ENCODE assay signal across 13 cellular contexts in the genomic region with DNA sequence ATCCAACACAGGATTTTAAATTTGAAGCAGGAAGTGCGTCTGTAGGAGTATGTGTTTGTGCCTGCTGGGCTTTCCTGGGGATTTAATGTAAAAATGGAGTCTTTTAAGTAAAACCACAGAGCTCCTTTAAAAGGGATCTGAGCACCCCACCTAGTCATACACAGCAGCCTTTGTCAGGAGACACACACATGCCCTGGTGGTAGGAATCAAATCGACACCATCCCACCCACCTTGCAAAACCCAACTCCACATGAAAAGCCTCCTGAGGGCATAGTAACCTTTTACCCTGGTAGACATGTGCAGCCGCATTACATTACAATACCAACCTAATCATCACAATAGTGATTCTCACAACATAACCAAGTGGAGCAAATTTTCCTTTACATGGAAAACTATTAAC. TPM values are rescaled to one million over a fixed set of nuclear protein-coding genes. Genes with fewer than 3 reads are reported as not detected.
DNase-seq lines count a peak whose midpoint lies in the region; ATAC-seq, FAIRE-seq and TF ChIP-seq lines count a peak whose summit lies in the region.
"Had no signal": no experiment of that assay in that cellular context is flagged by ENCODE, and none has a peak within 500 bp of the region (broad histone marks: within the 10 kb centered on the region; RNA-seq: fewer than 3 reads in every experiment).

No MANE protein-coding gene starts in this region.

- H3K4me3 ChIP-seq in H1 (ENCODE audit: extremely low read depth in 1 of 4, insufficient read depth in 2 of 4, low read depth in 3 of 4, low read length in 4 of 4) (peak overlapping the region in 2 of 4 experiments; percentile 7 to 37; a peak in 3 of 8 replicates), MG63 (no peak overlapping the region)
- H3K4me3 ChIP-seq: adrenal gland, thyroid gland had no signal

- no peak overlapping the region for H2BK120ac ChIP-seq in H1 (replicated peaks; ENCODE audit: low read depth, low read length)

- no peak overlapping the region for H3K4me3 Mint-ChIP-seq in activated CD4-positive, alpha-beta T cell treated with anti-CD3 and anti-CD28 coated beads, Interleukin-2, amount 10 ng/mL, durations not matched to agents 24 days and 14 days

- H2AK5ac ChIP-seq in H1 (ENCODE audit: low read depth, low read length), result no peak overlapping the region

- peak overlapping the region; percentile 36; the same call in 1 of the 2 replicates for H3K27ac ChIP-seq in H1 (ENCODE audit: low read depth, low read length)
- H3K27ac ChIP-seq: adrenal gland, thyroid gland, WERI-Rb-1 had no signal

- H3K36me3 ChIP-seq in H1 (ENCODE audit: control insufficient read depth in 2 of 4, insufficient read depth in 4 of 4, low read length in 3 of 4) (peaks cover 0 to 6% (median 2%) of the 10 kb centered on the region in 4 experiments; a peak in 3 of 8 replicates), MG63 (peaks cover 6% of the 10 kb centered on the region; the same call in 1 of the 2 replicates)
- H3K36me3 ChIP-seq: adrenal gland, thyroid gland had no signal

- no peak overlapping the region for H2BK20ac ChIP-seq in H1 (ENCODE audit: low read length)

- no peak overlapping the region for H4K5ac ChIP-seq in H1 (ENCODE audit: insufficient read length, low read depth, low read length)

- peak; percentile 28 to 32 for TF ChIP-seq RAD21 in H1 (IDR thresholded peaks at IDR 0.05 in 1 of 2, conservative IDR thresholded peaks at IDR 0.05 in 1 of 2; ENCODE audit: low read depth in 2 of 2, low read length in 2 of 2)

- peaks cover 0 to 1% (median 0%) of the 10 kb centered on the region in 4 experiments; a peak in 1 of 7 replicates for H3K27me3 ChIP-seq in H1 (replicated peaks in 1 of 4; ENCODE audit: control insufficient read depth in 3 of 4, extremely low read depth in 1 of 4, insufficient read depth in 3 of 4, low read length in 3 of 4)
- no peaks in the 10 kb centered on the region for H3K27me3 ChIP-seq in MG63
- H3K27me3 ChIP-seq: adrenal gland, thyroid gland had no signal

- no peak overlapping the region for H3K18ac ChIP-seq in H1 (ENCODE audit: extremely low read depth, low read length)

- intact Hi-C loops in activated CD4-positive, alpha-beta T cell treated with anti-CD3 and anti-CD28 coated beads, Interleukin-2, amount 10 ng/mL, durations not matched to agents 24 days and 14 days (cut with micrococcal nuclease), result no loop called here

- no peak for TF ChIP-seq EP300 in H1 (IDR thresholded peaks at IDR 0.05; ENCODE audit: borderline replicate concordance in 1 of 2, low read depth in 2 of 2, low read length in 2 of 2)

- H3K23ac ChIP-seq in H1 (ENCODE audit: insufficient read length), result no peak overlapping the region

- peaks cover 25% of the 10 kb centered on the region for H3K36me3 Mint-ChIP-seq in activated CD4-positive, alpha-beta T cell treated with anti-CD3 and anti-CD28 coated beads, Interleukin-2, amount 10 ng/mL, durations not matched to agents 24 days and 14 days (ENCODE audit: low read depth)

- CTCF ChIA-PET in H1 (lab: Charles Lee; ENCODE audit: partially characterized antibody), result interaction anchor here (0.7 to 1.6 kb wide), 12 partner anchors 9 to 159 kb away, joined by 3 to 11 read pairs (median 3); no protein-coding TSS in a partner anchor

- no peak overlapping the region for H3K14ac ChIP-seq in H1 (ENCODE audit: insufficient read length)

- no peaks in the 10 kb centered on the region for H3K23me2 ChIP-seq in H1 (ENCODE audit: low read depth, low read length)

- no peak overlapping the region for H2BK15ac ChIP-seq in H1 (ENCODE audit: low read length)

- DNase-seq in activated CD4-positive, alpha-beta T cell treated with anti-CD3 and anti-CD28 coated beads, Interleukin-2, amount 10 ng/mL, durations not matched to agents 24 days and 14 days, result no peak
- DNase-seq in activated CD4-positive, alpha-beta T cell treated with anti-CD3 and anti-CD28 coated beads for 4 hours, result no peak
- DNase-seq in KBM-7, result peak; percentile 46
- DNase-seq in H1 (ENCODE audit: low read depth in 1 of 2, low spot score in 2 of 2), result peak in 1 of 2 experiments; percentile 60
- peak; percentile 32 for DNase-seq in renal cortical epithelial cell (ENCODE audit: low read depth)
- DNase-seq in 8988T, result no peak
- no peak for DNase-seq in MG63
- DNase-seq: adrenal gland; effector CD4-positive, alpha-beta T cell; Right ventricle myocardium superior; thyroid gland; WERI-Rb-1 had no signal

- no peak overlapping the region for H3K9ac ChIP-seq in H1 (replicated peaks in 1 of 4; ENCODE audit: extremely low read depth in 1 of 4, low read depth in 3 of 4, low read length in 3 of 4)

- H3K27ac Mint-ChIP-seq in activated CD4-positive, alpha-beta T cell treated with anti-CD3 and anti-CD28 coated beads, Interleukin-2, amount 10 ng/mL, durations not matched to agents 24 days and 14 days, result peak overlapping the region; percentile 4

- FAIRE-seq in H1 (lab: Jason Lieb, UNC), result peak; percentile 95

- ATAC-seq in HG02840 (IDR thresholded peaks at IDR 0.05; ENCODE audit: low FRiP score, unreplicated experiment), result no peak

- no peak overlapping the region for H4K8ac ChIP-seq in H1 (ENCODE audit: extremely low read depth, insufficient read depth, low read length)

- H2BK12ac ChIP-seq in H1 (ENCODE audit: low read depth, low read length), result no peak overlapping the region; the same call in 1 of the 2 replicates

- WGBS in H1 (ENCODE audit: extremely low coverage in 1 of 2, insufficient coverage in 1 of 2, insufficient read length in 1 of 2, insufficient replicate concordance in 2 of 2, low coverage in 1 of 2, low lambda C conversion rate in 2 of 2, missing lambda C conversion rate in 1 of 2), 2 experiments, result 5% methylated on average over 3 of the region's 3 CpGs; no CpG with 5 or more reads in 1 of the 2 experiments

- TF ChIP-seq POLR2A in H1 (IDR thresholded peaks at IDR 0.05; ENCODE audit: control extremely low read depth in 1 of 2, low read depth in 2 of 2, low read length in 2 of 2), result no peak

- H3K4me1 Mint-ChIP-seq in activated CD4-positive, alpha-beta T cell treated with anti-CD3 and anti-CD28 coated beads, Interleukin-2, amount 10 ng/mL, durations not matched to agents 24 days and 14 days, result peaks cover 42% of the 10 kb centered on the region

- peaks cover 6% of the 10 kb centered on the region for H3K79me1 ChIP-seq in H1 (ENCODE audit: low read depth, low read length)

- H4K20me1 ChIP-seq in H1 (replicated peaks in 1 of 2; ENCODE audit: control insufficient read depth in 1 of 2, insufficient read depth in 2 of 2, low read length in 2 of 2), result peaks cover 3 to 4% of the 10 kb centered on the region in 2 experiments

- no peaks in the 10 kb centered on the region for H3K9me3 ChIP-seq in H1 (ENCODE audit: insufficient read depth in 2 of 2, low read depth in 1 of 2, low read length in 1 of 2)
- H3K9me3 ChIP-seq in MG63, result no peaks in the 10 kb centered on the region
- H3K9me3 ChIP-seq: adrenal gland, thyroid gland had no signal

- peaks cover 0 to 42% of the 10 kb centered on the region in 2 experiments for H3K79me2 ChIP-seq in H1 (ENCODE audit: control insufficient read depth in 1 of 2, insufficient read depth in 2 of 2, low read length in 2 of 2)

- in situ Hi-C loops in KBM-7 (cut with MboI; ENCODE audit: low pct_unique_long_range_greater_than_20kb, low sequenced_read_pairs), result no loop called here

- no peak overlapping the region for H4K91ac ChIP-seq in H1 (replicated peaks; ENCODE audit: insufficient read length, low read length)

- peaks cover 4% of the 10 kb centered on the region for H3K9me3 Mint-ChIP-seq in activated CD4-positive, alpha-beta T cell treated with anti-CD3 and anti-CD28 coated beads, Interleukin-2, amount 10 ng/mL, durations not matched to agents 24 days and 14 days

- H3K27me3 Mint-ChIP-seq in activated CD4-positive, alpha-beta T cell treated with anti-CD3 and anti-CD28 coated beads, Interleukin-2, amount 10 ng/mL, durations not matched to agents 24 days and 14 days, result no peaks in the 10 kb centered on the region

- H3K56ac ChIP-seq in H1 (replicated peaks; ENCODE audit: insufficient read length, low read depth, low read length), result no peak overlapping the region

- H3K4me2 ChIP-seq in H1 (ENCODE audit: insufficient read depth in 1 of 2, low read depth in 2 of 2, low read length in 2 of 2), result peak overlapping the region; percentile 64 to 74; a peak in 3 of 4 replicates

- no peak overlapping the region for H3K4ac ChIP-seq in H1 (replicated peaks; ENCODE audit: insufficient read length, low read depth, low read length)

- TF ChIP-seq CTCF in H1 (IDR thresholded peaks at IDR 0.05; ENCODE audit: control extremely low read depth in 1 of 3, insufficient read depth in 1 of 3, low read depth in 1 of 3, low read length in 3 of 3), result peak in 2 of 3 experiments; percentile 46 to 48; a peak in 2 of 4 replicates

- H2AFZ ChIP-seq in H1 (ENCODE audit: low read length), result no peak overlapping the region

- POLR2A ChIA-PET in H1 (lab: Charles Lee; ENCODE audit: partially characterized antibody), result interaction anchor here (0.6 to 1.4 kb wide), 6 partner anchors 12 to 107 kb away, joined by 3 to 4 read pairs (median 3); no protein-coding TSS in a partner anchor

- H2BK5ac ChIP-seq in H1 (ENCODE audit: low read depth, low read length), result no peak overlapping the region

- H3K4me1 ChIP-seq in H1 (replicated peaks in 1 of 4; ENCODE audit: control insufficient read depth in 3 of 4, insufficient read depth in 4 of 4, low read length in 3 of 4), result peaks cover 16 to 31% (median 18%) of the 10 kb centered on the region in 4 experiments

TF ChIP-seq in H1, 55 proteins besides CTCF, POLR2A, EP300 and RAD21 (continues in another document):
- TF ChIP-seq HDAC2 (IDR thresholded peaks at IDR 0.05; ENCODE audit: borderline replicate concordance in 1 of 2, low read depth in 2 of 2, low read length in 2 of 2), result 0 out of 4 replicates have a peak, but pooled peaks of 1 of the 2 experiments have one; percentile 44
- no peak for TF ChIP-seq CBX5 (IDR thresholded peaks at IDR 0.05; ENCODE audit: low read depth, low read length)
- no peak for TF ChIP-seq SP4 (IDR thresholded peaks at IDR 0.05; ENCODE audit: low read length)

RNA-seq across cellular contexts. Expression of gene UXS1, which starts 29.0 kb away (rescaled TPM):
- total RNA-seq in activated CD4-positive, alpha-beta T cell treated with anti-CD3 and anti-CD28 coated beads, Interleukin-2, amount 10 ng/mL, durations not matched to agents 24 days and 14 days, result 34.9 and 37.6 TPM in 2 replicates
- 60.9 and 63.4 TPM in 2 replicates for total RNA-seq in H1 (2021; fragmentation: NEBNext Ultra II Directional; extraction: Animal tissue kit (Norgen Biotek cat#: 25700))
- 43.8 and 44.5 TPM in 2 replicates for polyA plus RNA-seq in H1 (2011; rRNA removed)
- polyA plus RNA-seq in H1 (2011; cell fraction: cytosol; rRNA removed), result 51.9 TPM
- 81.3 TPM for polyA plus RNA-seq in H1 (2011; cell fraction: nucleus; rRNA removed)
- polyA plus RNA-seq in H1 (2012, experiment 1 of 2), result 50.4 to 58.6 TPM (median 54.2 TPM) in 4 replicates
- 20.3 TPM for polyA plus RNA-seq in H1 (2012, experiment 2 of 2)
- 73.3 TPM for polyA plus RNA-seq in H1 (2013, experiment 1 of 2)
- polyA plus RNA-seq in H1 (2013, experiment 2 of 2), result 86.5 TPM
- 100 and 131 TPM in 2 replicates for polyA minus RNA-seq in H1 (2011; rRNA and poly(A)+ RNA removed)
- polyA minus RNA-seq in H1 (2011; cell fraction: cytosol; rRNA and poly(A)+ RNA removed), result 47.3 TPM
- 112 TPM for polyA minus RNA-seq in H1 (2011; cell fraction: nucleus; rRNA and poly(A)+ RNA removed)
- 73.8 and 141 TPM in 2 replicates for total RNA-seq in renal cortical epithelial cell
- total RNA-seq in MG63 (2014; rRNA removed; shearing (Covaris generic); ENCODE audit: low replicate concordance), result 18.9 and 21.8 TPM in 2 replicates

Comparison
In these comparisons a context has a peak if more than half of its experiments do, and no peak if none do; other contexts are left out.
1. DNase-seq: peak in KBM-7 (single experiment) and renal cortical epithelial cell (single experiment); none in activated CD4-positive, alpha-beta T cell treated with anti-CD3 and anti-CD28 coated beads, Interleukin-2, amount 10 ng/mL, durations not matched to agents 24 days and 14 days (single experiment), activated CD4-positive, alpha-beta T cell treated with anti-CD3 and anti-CD28 coated beads for 4 hours (0 of 2), 8988T (single experiment) and MG63 (single experiment).